11 cellular contexts compared by ENCODE assay signal in genomic region chr19:29708553-29709439, GRCh38. TPM values are rescaled to one million over a fixed set of nuclear protein-coding genes. Genes with fewer than 3 reads are reported as not detected.
A peak's percentile ranks its signal among the peaks of the same experiment; 100 is the strongest.
DNase-seq lines count a peak whose midpoint lies in the region; ATAC-seq and TF ChIP-seq lines count a peak whose summit lies in the region.
"Had no signal": no experiment of that assay in that cellular context is flagged by ENCODE, and none has a peak within 500 bp of the region (broad histone marks: within the 10 kb centered on the region; RNA-seq: fewer than 3 reads in every experiment).

No MANE protein-coding gene starts in this region.

- peak overlapping the region; percentile 84 for H3K27ac Mint-ChIP-seq in CD8-positive, alpha-beta T cell
- peak overlapping the region; percentile 47 for H3K27ac Mint-ChIP-seq in activated T-helper 17 cell treated with anti-CD3 and anti-CD28 coated beads, Interleukin-2, amount 50 U/mL, for 72 hours

- CTCF ChIA-PET in CD8-positive, alpha-beta T cell (lab: Charles Lee), result interaction anchor here (6.9 to 19.9 kb wide), 3 partner anchors 7 to 100 kb away, joined by 81 to 371 read pairs (median 246); partner anchors contain the start of genes C19orf12 and POP4

- no peak for TF ChIP-seq CTCF in CD8-positive, alpha-beta T cell (IDR thresholded peaks at IDR 0.05)

- peaks cover 72% of the 10 kb centered on the region for H3K4me1 ChIP-seq in CD8-positive, alpha-beta T cell (ENCODE audit: insufficient read depth, low read length)

- POLR2A ChIA-PET in CD8-positive, alpha-beta T cell (lab: Charles Lee), result interaction anchor here (0.8 kb wide), 1 partner anchor 103 kb away, joined by 3 read pairs; the partner anchor contains the start of gene POP4

- no peak for ATAC-seq in CD8-positive, alpha-beta T cell
- no peak for ATAC-seq in activated T-helper 17 cell treated with anti-CD3 and anti-CD28 coated beads, Interleukin-2, amount 50 U/mL, for 72 hours (replicated peaks)
- peak; percentile 77 for ATAC-seq in Right ventricle myocardium superior (ENCODE audit: poor library complexity)
- ATAC-seq: activated CD4-positive, CD25-positive, alpha-beta regulatory T cell treated with anti-CD3 and anti-CD28 coated beads, Interleukin-2, amount 50 U/mL, for 24 hours had no signal

- intact Hi-C loops in CD8-positive, alpha-beta T cell (cut with DNase I, micrococcal nuclease), result no loop called here
- intact Hi-C loops in Right ventricle myocardium superior (cut with DNase I) (no loop called here), posterior vena cava (cut with DNase I) (no loop called here)

- peaks cover 68% of the 10 kb centered on the region for H3K4me1 Mint-ChIP-seq in CD8-positive, alpha-beta T cell (ENCODE audit: low read depth)
- H3K4me1 Mint-ChIP-seq in activated T-helper 17 cell treated with anti-CD3 and anti-CD28 coated beads, Interleukin-2, amount 50 U/mL, for 72 hours, result peaks cover 41% of the 10 kb centered on the region

- H3K9me3 ChIP-seq in CD8-positive, alpha-beta T cell (ENCODE audit: low read length), result no peaks in the 10 kb centered on the region

- no peaks in the 10 kb centered on the region for H3K27me3 ChIP-seq in CD8-positive, alpha-beta T cell (ENCODE audit: insufficient read depth, low read length)

- no peak overlapping the region for H3K27ac ChIP-seq in CD8-positive, alpha-beta T cell (ENCODE audit: low read depth, low read length)

- H3K36me3 ChIP-seq in CD8-positive, alpha-beta T cell (ENCODE audit: insufficient read depth, low read length), result peaks cover 10% of the 10 kb centered on the region

- H3K4me3 Mint-ChIP-seq in CD8-positive, alpha-beta T cell, result no peak overlapping the region
- H3K4me3 Mint-ChIP-seq in activated T-helper 17 cell treated with anti-CD3 and anti-CD28 coated beads, Interleukin-2, amount 50 U/mL, for 72 hours, result no peak overlapping the region

- H3K36me3 Mint-ChIP-seq in CD8-positive, alpha-beta T cell, result peaks cover 54% of the 10 kb centered on the region
- H3K36me3 Mint-ChIP-seq in activated T-helper 17 cell treated with anti-CD3 and anti-CD28 coated beads, Interleukin-2, amount 50 U/mL, for 72 hours (ENCODE audit: low read depth), result peaks cover 92% of the 10 kb centered on the region

- no peaks in the 10 kb centered on the region for H3K27me3 Mint-ChIP-seq in CD8-positive, alpha-beta T cell (ENCODE audit: low read depth)
- no peaks in the 10 kb centered on the region for H3K27me3 Mint-ChIP-seq in activated T-helper 17 cell treated with anti-CD3 and anti-CD28 coated beads, Interleukin-2, amount 50 U/mL, for 72 hours

- no peak for DNase-seq in CD8-positive, alpha-beta T cell
- DNase-seq in Right ventricle myocardium superior, result peak; percentile 69
- DNase-seq in posterior vena cava (ENCODE audit: low spot score), result peak; percentile 82
- DNase-seq in NCI-H226, result no peak
- no peak for DNase-seq in DMS153 treated with DMSO at 0.1 percent for 48 hours (lab: John Stamatoyannopoulos, UW; ENCODE audit: unreplicated experiment)
- no peak for DNase-seq in middle frontal gyrus (ENCODE audit: extremely low spot score, low spot score)
- DNase-seq in activated effector memory CD4-positive, alpha-beta T cell treated with anti-CD3 and anti-CD28 coated beads, Interleukin-2, amount 50 U/mL, for 16 hours, result no peak
- DNase-seq: foreskin fibroblast; stimulated activated naive CD4-positive, alpha-beta T cell treated with Interleukin-2 at 50 U/mL for 16 hours had no signal

- H3K9me3 Mint-ChIP-seq in CD8-positive, alpha-beta T cell, result no peaks in the 10 kb centered on the region
- H3K9me3 Mint-ChIP-seq in activated T-helper 17 cell treated with anti-CD3 and anti-CD28 coated beads, Interleukin-2, amount 50 U/mL, for 72 hours, result no peaks in the 10 kb centered on the region

- no peak overlapping the region for H3K4me3 ChIP-seq in CD8-positive, alpha-beta T cell (ENCODE audit: low read depth, low read length)

RNA-seq across cellular contexts. Expression of gene C19orf12, which starts 6.3 kb away (rescaled TPM):
- total RNA-seq in CD8-positive, alpha-beta T cell, result 1 to 10 TPM; 7.0 to 8.9 TPM
- total RNA-seq in activated T-helper 17 cell treated with anti-CD3 and anti-CD28 coated beads, Interleukin-2, amount 50 U/mL, for 72 hours, result 10 to 100 TPM; 34.5 to 39.1 TPM
- total RNA-seq in Right ventricle myocardium superior (59.9 TPM), posterior vena cava (10 to 100 TPM; 26.7 to 29.8 TPM)

RNA-seq across cellular contexts. Expression of gene PLEKHF1, which starts 43.5 kb away (rescaled TPM):
- total RNA-seq in CD8-positive, alpha-beta T cell, result 10 to 100 TPM; 33.7 to 34.1 TPM
- 10 to 100 TPM; 34.4 to 40.3 TPM for total RNA-seq in activated T-helper 17 cell treated with anti-CD3 and anti-CD28 coated beads, Interleukin-2, amount 50 U/mL, for 72 hours
- 39.9 TPM for total RNA-seq in Right ventricle myocardium superior
- 10 to 100 TPM; 20.7 to 21.0 TPM for total RNA-seq in posterior vena cava

Comparison
In these comparisons a context has a peak if more than half of its experiments do, and no peak if none do; other contexts are left out.
1. DNase-seq: peak in Right ventricle myocardium superior (single experiment) and posterior vena cava (single experiment); none in CD8-positive, alpha-beta T cell (0 of 7), NCI-H226 (single experiment), DMS153 treated with DMSO at 0.1 percent for 48 hours (single experiment), middle frontal gyrus (single experiment) and activated effector memory CD4-positive, alpha-beta T cell treated with anti-CD3 and anti-CD28 coated beads, Interleukin-2, amount 50 U/mL, for 16 hours (single experiment).